In the genomic region with DNA sequence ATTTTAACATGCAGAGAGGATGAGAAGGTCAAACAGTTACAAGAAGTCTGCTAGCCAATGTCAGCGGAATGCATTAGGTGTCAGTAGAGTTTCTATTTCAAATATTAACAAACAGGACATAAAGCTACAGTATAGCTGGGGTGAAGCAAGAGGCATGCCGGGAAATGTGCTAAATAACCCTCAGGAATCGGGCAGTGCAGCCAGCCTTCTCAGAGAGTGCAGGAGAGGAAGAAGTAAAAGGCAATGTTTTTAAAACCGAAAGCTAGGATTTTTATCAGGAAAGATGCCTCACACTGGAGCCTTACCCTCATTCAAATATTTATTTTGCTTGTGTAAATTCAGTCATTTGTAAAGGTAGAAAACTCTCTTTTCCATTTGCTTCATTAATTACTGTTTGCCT, we compare ENCODE assay signal across 2 cellular contexts.
TF ChIP-seq lines count a peak whose summit lies in the region.

No MANE protein-coding gene starts in this region.

TF ChIP-seq in GM23338, 12 proteins besides CTCF, POLR2A, EP300 and RAD21 (continues in another document):
- TF ChIP-seq STAT1 (IDR thresholded peaks at IDR 0.05; ENCODE audit: unreplicated experiment) = no peak
- TF ChIP-seq ZNF331 (CRISPR knock-in tag; IDR thresholded peaks at IDR 0.05; ENCODE audit: low read depth) = no peak
- no peak for TF ChIP-seq NANOG (IDR thresholded peaks at IDR 0.05; ENCODE audit: borderline replicate concordance)
- TF ChIP-seq REST (IDR thresholded peaks at IDR 0.05; ENCODE audit: unreplicated experiment) = no peak
- TF ChIP-seq EZH2 (IDR thresholded peaks at IDR 0.05; ENCODE audit: low read depth, unreplicated experiment) = no peak
- no peak for TF ChIP-seq CREB1 (CRISPR knock-in tag; IDR thresholded peaks at IDR 0.05; ENCODE audit: low read depth)
- no peak for TF ChIP-seq POLR2AphosphoS5 (IDR thresholded peaks at IDR 0.05; ENCODE audit: low read depth)
- TF ChIP-seq ZNF114 (CRISPR knock-in tag; IDR thresholded peaks at IDR 0.05) = no peak
- no peak for TF ChIP-seq JUNB (IDR thresholded peaks at IDR 0.05; ENCODE audit: unreplicated experiment)
- no peak for TF ChIP-seq EZH2phosphoT487 (IDR thresholded peaks at IDR 0.05; ENCODE audit: unreplicated experiment)
- TF ChIP-seq, protein P1, sequence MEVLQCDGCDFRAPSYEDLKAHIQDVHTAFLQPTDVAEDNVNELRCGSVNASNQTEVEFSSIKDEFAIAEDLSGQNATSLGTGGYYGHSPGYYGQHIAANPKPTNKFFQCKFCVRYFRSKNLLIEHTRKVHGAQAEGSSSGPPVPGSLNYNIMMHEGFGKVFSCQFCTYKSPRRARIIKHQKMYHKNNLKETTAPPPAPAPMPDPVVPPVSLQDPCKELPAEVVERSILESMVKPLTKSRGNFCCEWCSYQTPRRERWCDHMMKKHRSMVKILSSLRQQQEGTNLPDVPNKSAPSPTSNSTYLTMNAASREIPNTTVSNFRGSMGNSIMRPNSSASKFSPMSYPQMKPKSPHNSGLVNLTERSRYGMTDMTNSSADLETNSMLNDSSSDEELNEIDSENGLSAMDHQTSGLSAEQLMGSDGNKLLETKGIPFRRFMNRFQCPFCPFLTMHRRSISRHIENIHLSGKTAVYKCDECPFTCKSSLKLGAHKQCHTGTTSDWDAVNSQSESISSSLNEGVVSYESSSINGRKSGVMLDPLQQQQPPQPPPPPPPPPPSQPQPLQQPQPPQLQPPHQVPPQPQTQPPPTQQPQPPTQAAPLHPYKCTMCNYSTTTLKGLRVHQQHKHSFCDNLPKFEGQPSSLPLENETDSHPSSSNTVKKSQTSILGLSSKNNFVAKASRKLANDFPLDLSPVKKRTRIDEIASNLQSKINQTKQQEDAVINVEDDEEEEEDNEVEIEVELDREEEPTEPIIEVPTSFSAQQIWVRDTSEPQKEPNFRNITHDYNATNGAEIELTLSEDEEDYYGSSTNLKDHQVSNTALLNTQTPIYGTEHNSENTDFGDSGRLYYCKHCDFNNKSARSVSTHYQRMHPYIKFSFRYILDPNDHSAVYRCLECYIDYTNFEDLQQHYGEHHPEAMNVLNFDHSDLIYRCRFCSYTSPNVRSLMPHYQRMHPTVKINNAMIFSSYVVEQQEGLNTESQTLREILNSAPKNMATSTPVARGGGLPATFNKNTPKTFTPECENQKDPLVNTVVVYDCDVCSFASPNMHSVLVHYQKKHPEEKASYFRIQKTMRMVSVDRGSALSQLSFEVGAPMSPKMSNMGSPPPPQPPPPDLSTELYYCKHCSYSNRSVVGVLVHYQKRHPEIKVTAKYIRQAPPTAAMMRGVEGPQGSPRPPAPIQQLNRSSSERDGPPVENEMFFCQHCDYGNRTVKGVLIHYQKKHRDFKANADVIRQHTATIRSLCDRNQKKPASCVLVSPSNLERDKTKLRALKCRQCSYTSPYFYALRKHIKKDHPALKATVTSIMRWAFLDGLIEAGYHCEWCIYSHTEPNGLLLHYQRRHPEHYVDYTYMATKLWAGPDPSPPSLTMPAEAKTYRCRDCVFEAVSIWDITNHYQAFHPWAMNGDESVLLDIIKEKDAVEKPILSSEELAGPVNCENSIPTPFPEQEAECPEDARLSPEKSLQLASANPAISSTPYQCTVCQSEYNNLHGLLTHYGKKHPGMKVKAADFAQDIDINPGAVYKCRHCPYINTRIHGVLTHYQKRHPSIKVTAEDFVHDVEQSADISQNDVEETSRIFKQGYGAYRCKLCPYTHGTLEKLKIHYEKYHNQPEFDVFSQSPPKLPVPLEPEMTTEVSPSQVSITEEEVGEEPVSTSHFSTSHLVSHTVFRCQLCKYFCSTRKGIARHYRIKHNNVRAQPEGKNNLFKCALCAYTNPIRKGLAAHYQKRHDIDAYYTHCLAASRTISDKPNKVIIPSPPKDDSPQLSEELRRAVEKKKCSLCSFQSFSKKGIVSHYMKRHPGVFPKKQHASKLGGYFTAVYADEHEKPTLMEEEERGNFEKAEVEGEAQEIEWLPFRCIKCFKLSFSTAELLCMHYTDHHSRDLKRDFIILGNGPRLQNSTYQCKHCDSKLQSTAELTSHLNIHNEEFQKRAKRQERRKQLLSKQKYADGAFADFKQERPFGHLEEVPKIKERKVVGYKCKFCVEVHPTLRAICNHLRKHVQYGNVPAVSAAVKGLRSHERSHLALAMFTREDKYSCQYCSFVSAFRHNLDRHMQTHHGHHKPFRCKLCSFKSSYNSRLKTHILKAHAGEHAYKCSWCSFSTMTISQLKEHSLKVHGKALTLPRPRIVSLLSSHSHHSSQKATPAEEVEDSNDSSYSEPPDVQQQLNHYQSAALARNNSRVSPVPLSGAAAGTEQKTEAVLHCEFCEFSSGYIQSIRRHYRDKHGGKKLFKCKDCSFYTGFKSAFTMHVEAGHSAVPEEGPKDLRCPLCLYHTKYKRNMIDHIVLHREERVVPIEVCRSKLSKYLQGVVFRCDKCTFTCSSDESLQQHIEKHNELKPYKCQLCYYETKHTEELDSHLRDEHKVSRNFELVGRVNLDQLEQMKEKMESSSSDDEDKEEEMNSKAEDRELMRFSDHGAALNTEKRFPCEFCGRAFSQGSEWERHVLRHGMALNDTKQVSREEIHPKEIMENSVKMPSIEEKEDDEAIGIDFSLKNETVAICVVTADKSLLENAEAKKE (CRISPR knock-in tag; IDR thresholded peaks at IDR 0.05) = no peak

TF ChIP-seq in endothelial cell of umbilical vein, 7 proteins besides CTCF, POLR2A, EP300 and RAD21:
- TF ChIP-seq MYC (IDR thresholded peaks at IDR 0.05; ENCODE audit: low read depth, low read length) (no peak), FOS (IDR thresholded peaks at IDR 0.05; ENCODE audit: borderline replicate concordance, insufficient read depth, low read length) (no peak), GATA2 (IDR thresholded peaks at IDR 0.05; ENCODE audit: insufficient read depth, insufficient read length, low read depth, low read length) (no peak), POLR2AphosphoS5 (IDR thresholded peaks at IDR 0.05; ENCODE audit: insufficient read depth, low read depth, low read length) (no peak), MAX (IDR thresholded peaks at IDR 0.05; ENCODE audit: insufficient read depth, insufficient read length) (no peak), JUN (IDR thresholded peaks at IDR 0.05; ENCODE audit: borderline replicate concordance, insufficient read depth, insufficient read length, low read depth) (no peak), EZH2 (IDR thresholded peaks at IDR 0.05; ENCODE audit: borderline replicate concordance, low read depth, low read length, severe bottlenecking) (no peak)
TF ChIP-seq in endothelial cell of umbilical vein: peak in this region for 0.
